7 cellular contexts compared by ENCODE assay signal in the genomic region with DNA sequence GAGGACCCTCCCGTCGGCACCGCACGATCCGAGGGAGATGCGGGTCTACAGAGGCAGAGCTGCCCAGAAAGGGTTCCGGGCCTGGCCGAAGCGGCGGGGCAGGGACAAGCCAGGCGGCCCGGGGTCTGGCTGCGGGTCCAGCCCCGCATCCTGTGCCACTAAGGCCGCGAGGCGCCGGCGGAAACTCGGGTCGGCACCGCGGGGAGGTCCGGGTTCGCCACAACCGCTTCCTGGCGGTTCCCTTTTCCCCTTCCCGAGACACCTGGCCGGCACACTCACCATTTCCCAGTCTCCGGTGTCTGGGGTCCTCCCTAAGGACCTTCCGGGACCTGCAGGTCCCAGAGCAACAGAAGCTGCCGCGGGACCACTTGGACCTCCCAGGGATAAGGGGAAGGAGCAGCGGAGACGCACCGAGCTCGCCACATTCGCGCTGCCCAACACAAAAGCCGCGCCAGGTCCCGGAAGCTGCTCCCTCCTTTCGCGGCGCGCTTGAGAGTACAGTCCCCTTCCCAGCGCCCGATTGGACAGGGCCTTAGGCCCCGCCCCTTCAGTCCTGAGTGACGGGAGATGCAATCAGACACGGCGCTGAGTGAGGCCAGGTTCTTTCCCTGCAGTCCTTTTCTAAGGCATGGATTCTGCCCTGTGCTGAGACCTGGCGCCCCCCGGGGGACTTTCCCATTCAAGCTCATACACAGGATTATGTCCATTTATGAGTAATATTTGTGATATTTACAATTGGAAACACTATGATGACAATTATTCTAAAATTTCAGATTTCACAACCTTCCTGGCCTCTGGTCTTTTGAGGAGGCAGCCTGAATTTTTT. TPM values are rescaled to one million over a fixed set of nuclear protein-coding genes. Genes with fewer than 3 reads are reported as not detected.
DNase-seq lines count a peak whose midpoint lies in the region; ATAC-seq, FAIRE-seq and TF ChIP-seq lines count a peak whose summit lies in the region.

A gene (minus strand): TSS at position 497 of the 826 bp plus-strand sequence. CDS start 215 bp downstream, at position 282.

- H3K4me3 ChIP-seq in astrocyte of the spinal cord (ENCODE audit: low read depth, low read length) (peak within 1 kb of the TSS; percentile 91), sigmoid colon (peak within 1 kb of the TSS; percentile 54 to 90 (median 84))

- no peaks in the 10 kb centered on the region for H3K27me3 ChIP-seq in sigmoid colon

- ATAC-seq in HG02970 (IDR thresholded peaks at IDR 0.05; ENCODE audit: low FRiP score, unreplicated experiment) = peak; percentile 99

- TF ChIP-seq CTCF in astrocyte of the spinal cord (IDR thresholded peaks at IDR 0.05; ENCODE audit: low read depth, low read length) = peak; percentile 59
- no peak for TF ChIP-seq CTCF in sigmoid colon (IDR thresholded peaks at IDR 0.05)

- WGBS in sigmoid colon, 2 donors = 0% methylated on average over 54 of the region's 54 CpGs

- H3K36me3 ChIP-seq in sigmoid colon = no peaks in the 10 kb centered on the region

- DNase-seq in GM18507 (ENCODE audit: extremely low spot score, insufficient read length, low read depth) (peak; percentile 87), NCI-H187 treated with DMSO at 0.1 percent for 48 hours (lab: John Stamatoyannopoulos, UW) (peak; percentile 5), T-helper 9 cell (peak; percentile 69), astrocyte of the spinal cord (ENCODE audit: low read depth, low spot score) (peak; percentile 98), iPS DF 19.7 (ENCODE audit: low read depth, low spot score) (peak; percentile 92), sigmoid colon (peak; percentile 98)

- intact Hi-C loops in sigmoid colon (cut with DNase I) = loop anchor here (1.0 to 10.0 kb wide), 2 partner anchors 26 to 144 kb away; a partner anchor contains a TSS

- peak; percentile 96 for FAIRE-seq in GM18507 (lab: Jason Lieb, UNC)

- no peaks in the 10 kb centered on the region for H3K9me3 ChIP-seq in sigmoid colon

- peaks cover 0 to 15% (median 10%) of the 10 kb centered on the region in 4 donors for H3K4me1 ChIP-seq in sigmoid colon

- TF ChIP-seq EP300 in sigmoid colon (IDR thresholded peaks at IDR 0.05) = no peak

- in situ Hi-C loops in astrocyte of the spinal cord (cut with HindIII; ENCODE audit: low sequenced_read_pairs) = no loop called here

- peak within 1 kb of the TSS; percentile 78 to 85 (median 82) for H3K27ac ChIP-seq in sigmoid colon

- peak; percentile 16 to 34 for TF ChIP-seq POLR2A in sigmoid colon (IDR thresholded peaks at IDR 0.05)

RNA-seq across cellular contexts. Expression of the gene that starts here (rescaled TPM):
- total RNA-seq in sigmoid colon = 1 to 10 TPM; 3.0 to 6.7 (median 3.9) TPM
- 1 to 10 TPM; 2.1 to 3.5 (median 2.4) TPM for polyA plus RNA-seq in sigmoid colon

Comparison
In these comparisons a context has a peak if more than half of its experiments do, and no peak if none do; other contexts are left out.
1. Peak in every context shown above with its lines: DNase-seq, ATAC-seq, H3K4me3 ChIP-seq and H3K27ac ChIP-seq.
2. DNase-seq: peak in every context shown above with its lines; median percentile 98 in astrocyte of the spinal cord; 98 in sigmoid colon; 92 in iPS DF 19.7; 87 in GM18507; 69 in T-helper 9 cell; 5 in NCI-H187 treated with DMSO at 0.1 percent for 48 hours.